Comparison of ENCODE assay signal across 20 cellular contexts in the genomic region with DNA sequence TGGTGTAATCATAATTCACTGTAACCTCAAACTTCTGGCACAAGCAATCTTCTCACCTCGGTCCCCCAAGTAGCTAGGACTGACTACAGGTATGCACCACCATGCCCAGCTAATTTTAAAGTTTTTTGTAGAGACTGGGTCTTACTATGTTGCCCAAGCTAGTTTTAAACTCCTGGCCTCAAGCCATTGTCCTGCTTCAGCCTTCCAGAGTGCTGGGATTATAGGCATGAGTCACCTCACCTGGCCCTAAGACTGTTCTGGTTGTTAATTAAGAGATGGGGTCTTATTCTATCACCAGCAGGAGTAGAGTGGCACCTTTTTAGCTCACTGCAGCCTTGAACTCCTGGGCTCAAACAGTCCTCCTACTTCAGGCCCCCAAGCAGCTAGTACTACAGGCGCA. TPM values are rescaled to one million over a fixed set of nuclear protein-coding genes. Genes with fewer than 3 reads are reported as not detected.
DNase-seq lines count a peak whose midpoint lies in the region; ATAC-seq, FAIRE-seq and TF ChIP-seq lines count a peak whose summit lies in the region.
"Had no signal": no experiment of that assay in that cellular context is flagged by ENCODE, and none has a peak within 500 bp of the region (broad histone marks: within the 10 kb centered on the region; RNA-seq: fewer than 3 reads in every experiment).

No MANE protein-coding gene starts in this region.

- H3K4me3 Mint-ChIP-seq in MCF 10A (ENCODE audit: unreplicated experiment): no peak overlapping the region
- H3K4me3 Mint-ChIP-seq: CD4-positive, alpha-beta T cell; H9; IgD-negative memory B cell had no signal

- H3K9me3 Mint-ChIP-seq in MCF 10A (ENCODE audit: unreplicated experiment): no peaks in the 10 kb centered on the region
- H3K9me3 Mint-ChIP-seq: CD4-positive, alpha-beta T cell; H9; IgD-negative memory B cell had no signal

- peaks cover 24% of the 10 kb centered on the region for H3K36me3 Mint-ChIP-seq in MCF 10A (ENCODE audit: insufficient read depth, unreplicated experiment)

- H3K27me3 Mint-ChIP-seq in MCF 10A (ENCODE audit: insufficient read depth, unreplicated experiment): no peaks in the 10 kb centered on the region
- H3K27me3 Mint-ChIP-seq: CD4-positive, alpha-beta T cell; IgD-negative memory B cell had no signal

- no TSS peak for BruUV-seq in MCF 10A (replicated peaks; lab: Mats Ljungman, UMichigan)

- H3K4me3 ChIP-seq in breast epithelium (no peak overlapping the region), bronchial epithelial cell (ENCODE audit: low read depth, low read length) (no peak overlapping the region)
- H3K4me3 ChIP-seq: A549 had no signal

- no peak overlapping the region for H3K27ac Mint-ChIP-seq in MCF 10A (ENCODE audit: low read depth, unreplicated experiment)
- H3K27ac Mint-ChIP-seq: CD4-positive, alpha-beta T cell; H9; IgD-negative memory B cell had no signal

- ATAC-seq in HG03135 (IDR thresholded peaks at IDR 0.05; ENCODE audit: unreplicated experiment) (no peak), GM21529 (IDR thresholded peaks at IDR 0.05; ENCODE audit: unreplicated experiment) (no peak)
- ATAC-seq: A549, HepG2 had no signal

- no peaks in the 10 kb centered on the region for H3K36me3 ChIP-seq in breast epithelium
- H3K36me3 ChIP-seq in bronchial epithelial cell (ENCODE audit: control insufficient read depth, insufficient read depth, low read length): no peaks in the 10 kb centered on the region

- H3K4me1 ChIP-seq in breast epithelium: no peaks in the 10 kb centered on the region
- H3K4me1 ChIP-seq: Caco-2 had no signal

- CTCF ChIA-PET in MCF 10A (lab: Yijun Ruan, JAX): interaction anchor here (0.9 to 12.7 kb wide), 3 partner anchors 78 to 143 kb away, joined by 3 to 232 read pairs (median 4); no protein-coding TSS in a partner anchor

- no peak overlapping the region for H3K27ac ChIP-seq in breast epithelium
- H3K27ac ChIP-seq: 22Rv1, C4-2B had no signal

- TF ChIP-seq POLR2A in breast epithelium (IDR thresholded peaks at IDR 0.05): no peak

- no peaks in the 10 kb centered on the region for H3K27me3 ChIP-seq in breast epithelium
- H3K27me3 ChIP-seq in bronchial epithelial cell (ENCODE audit: control insufficient read depth, insufficient read depth, low read length): no peaks in the 10 kb centered on the region

- intact Hi-C loops in MCF 10A (cut with micrococcal nuclease): loop anchor here (5.0 kb wide), 1 partner anchor 156 kb away; no protein-coding TSS in a partner anchor
- intact Hi-C loops in breast epithelium (cut with DNase I; ENCODE audit: low total_unique reads): loop anchor here (5.0 kb wide), 1 partner anchor 104 kb away; no protein-coding TSS in a partner anchor

- POLR2A ChIA-PET in MCF 10A (lab: Yijun Ruan, JAX): interaction anchor here (0.6 to 1.2 kb wide), 2 partner anchors 76 to 198 kb away, joined by 3 read pairs; partner anchors contain the start of genes CSTF3 and TCP11L1

- TF ChIP-seq CTCF in MCF 10A (IDR thresholded peaks at IDR 0.05; ENCODE audit: unreplicated experiment) (no peak), breast epithelium (IDR thresholded peaks at IDR 0.05) (no peak), bronchial epithelial cell (IDR thresholded peaks at IDR 0.05; ENCODE audit: insufficient read depth, low read length, severe bottlenecking) (no peak)

- no peaks in the 10 kb centered on the region for H3K4me1 Mint-ChIP-seq in MCF 10A (ENCODE audit: insufficient read depth, unreplicated experiment)
- H3K4me1 Mint-ChIP-seq: IgD-negative memory B cell had no signal

- no peaks in the 10 kb centered on the region for H3K9me3 ChIP-seq in breast epithelium
- H3K9me3 ChIP-seq: A549, Caco-2 had no signal

- peak; percentile 26 for DNase-seq in MCF 10A (ENCODE audit: unreplicated experiment)
- no peak for DNase-seq in breast epithelium (ENCODE audit: low spot score in 2 of 2)
- DNase-seq in bronchial epithelial cell (ENCODE audit: low read depth): peak; percentile 12
- DNase-seq in renal cortical epithelial cell (ENCODE audit: low read depth): peak; percentile 50
- DNase-seq in RCC 7860 (ENCODE audit: low spot score): no peak
- DNase-seq: AML-193; Caco-2; CD4-positive, alpha-beta T cell; GOT3; H9 had no signal

- FAIRE-seq in bronchial epithelial cell (lab: Jason Lieb, UNC): peak; percentile 36
- FAIRE-seq in RCC 7860 (lab: Jason Lieb, UNC): no peak
- FAIRE-seq: A549, D721Med, G401.6, GM19239, HepG2 had no signal

RNA-seq across cellular contexts. Expression of gene DEPDC7, which starts 52.0 kb away (rescaled TPM):
- total RNA-seq in MCF 10A (2022) (2.2 and 3.6 TPM in 2 replicates), breast epithelium (under 1 TPM; 0.59 to 0.98 (median 0.64) TPM), bronchial epithelial cell (0.90 and 1.6 TPM in 2 replicates), renal cortical epithelial cell (3.3 and 7.0 TPM in 2 replicates)

Comparison
In these comparisons a context has a peak if more than half of its experiments do, and no peak if none do; other contexts are left out.
1. DNase-seq: peak in MCF 10A (single experiment), bronchial epithelial cell (single experiment) and renal cortical epithelial cell (single experiment); none in breast epithelium (0 of 2) and RCC 7860 (single experiment).